In the genomic region with DNA sequence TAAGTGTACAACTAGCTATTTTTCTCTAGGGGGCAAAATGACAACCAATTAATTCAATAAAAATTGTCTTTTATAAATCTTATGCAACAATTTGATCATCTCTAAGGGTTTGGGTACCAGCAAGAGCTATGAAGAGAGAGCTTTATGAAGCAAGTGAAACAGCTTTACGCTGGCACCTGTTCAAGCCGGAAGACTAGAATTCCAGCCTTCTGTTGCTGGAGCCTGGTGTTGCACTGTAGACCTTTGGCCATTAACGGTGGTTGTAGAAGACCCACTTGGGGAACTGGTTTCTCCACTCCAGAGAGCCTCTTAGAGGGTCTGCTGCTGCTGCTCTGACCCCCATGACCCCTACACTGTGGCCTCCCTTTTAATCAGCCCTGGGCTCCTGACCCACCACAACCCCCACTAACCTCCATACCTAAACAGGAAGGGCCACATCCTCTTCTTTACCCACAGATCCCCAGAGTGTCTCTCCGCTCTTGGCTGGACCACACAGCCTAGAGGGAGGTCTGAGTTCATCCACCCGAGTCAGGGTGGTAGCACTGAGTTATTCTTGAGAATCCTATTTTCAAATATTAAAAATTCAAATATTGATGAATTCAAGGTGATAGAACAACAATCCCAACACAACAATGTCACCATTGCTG, we compare ENCODE assay signal across 13 cellular contexts. TPM values are rescaled to one million over a fixed set of nuclear protein-coding genes. Genes with fewer than 3 reads are reported as not detected.
DNase-seq lines count a peak whose midpoint lies in the region; ATAC-seq and FAIRE-seq lines count a peak whose summit lies in the region.
"Had no signal": no experiment of that assay in that cellular context is flagged by ENCODE, and none has a peak within 500 bp of the region (broad histone marks: within the 10 kb centered on the region; RNA-seq: fewer than 3 reads in every experiment).

No MANE protein-coding gene starts in this region.

- peak; percentile 45 for ATAC-seq in GM18502 (IDR thresholded peaks at IDR 0.05; ENCODE audit: poor library complexity, unreplicated experiment)
- peak; percentile 78 for ATAC-seq in GM19395 (IDR thresholded peaks at IDR 0.05; ENCODE audit: unreplicated experiment)
- peak; percentile 67 for ATAC-seq in HG02798 (IDR thresholded peaks at IDR 0.05; ENCODE audit: poor library complexity, unreplicated experiment)
- peak; percentile 81 for ATAC-seq in HG03432 (IDR thresholded peaks at IDR 0.05; ENCODE audit: unreplicated experiment)

- no peak for FAIRE-seq in frontal cortex (lab: Jason Lieb, UNC)
- FAIRE-seq: GM18507 had no signal

- DNase-seq in DMS79 treated with DMSO at 0.1 percent for 48 hours (lab: John Stamatoyannopoulos, UW): no peak
- no peak for DNase-seq in NCI-H2029 treated with DMSO at 0.1 percent for 48 hours (lab: John Stamatoyannopoulos, UW)
- DNase-seq in frontal cortex (ENCODE audit: low spot score in 2 of 2): no peak
- no peak for DNase-seq in RPMI8226
- DNase-seq: activated T-cell treated with anti-CD3 and anti-CD28 coated beads, Interleukin-2, amount 50 U/mL, for 4 hours; aorta; effector CD8-positive, alpha-beta T cell; spleen had no signal

RNA-seq across cellular contexts. Expression of a gene that starts 54.6 kb away (rescaled TPM):
- 19.2 TPM for total RNA-seq in frontal cortex
